ENCODE assay signal across 15 cellular contexts in the genomic region with DNA sequence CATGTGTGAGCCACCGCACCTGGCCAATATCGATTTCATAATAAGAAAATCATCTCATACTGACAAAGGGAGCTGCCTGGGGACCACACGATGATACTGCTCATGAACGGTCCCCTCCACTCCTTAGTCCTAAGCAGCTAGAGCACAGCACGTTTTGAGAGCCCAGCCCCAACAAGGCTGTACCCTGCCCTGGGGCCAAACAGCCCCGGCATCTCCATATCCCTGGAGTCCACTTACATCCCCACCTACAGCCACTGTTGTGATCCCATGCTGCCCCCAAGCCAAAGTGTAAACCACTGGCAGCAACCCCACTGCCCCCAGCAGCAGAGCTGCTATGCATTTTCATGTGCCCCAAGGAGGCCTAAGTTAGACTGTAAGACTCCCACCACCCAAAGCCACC.
"Had no signal": no experiment of that assay in that cellular context is flagged by ENCODE, and none has a peak within 500 bp of the region (broad histone marks: within the 10 kb centered on the region; RNA-seq: fewer than 3 reads in every experiment).

No MANE protein-coding gene starts in this region.

- H3K36me3 ChIP-seq: breast epithelium had no signal

- H3K27ac ChIP-seq: breast epithelium, left lung, tibial nerve had no signal

- H3K4me1 ChIP-seq: breast epithelium had no signal

- ATAC-seq: left lung; mucosa of descending colon; naive thymus-derived CD4-positive, alpha-beta T cell had no signal

- H3K27me3 Mint-ChIP-seq: activated CD4-positive, alpha-beta memory T cell treated with anti-CD3 and anti-CD28 coated beads for 36 hours; activated naive CD8-positive, alpha-beta T cell treated with anti-CD3 and anti-CD28 coated beads, Interleukin-2, amount 10 ng/mL, durations not matched to agents 7 days and 5 days; naive thymus-derived CD4-positive, alpha-beta T cell had no signal

- H3K4me3 Mint-ChIP-seq: activated CD4-positive, alpha-beta memory T cell treated with anti-CD3 and anti-CD28 coated beads for 36 hours; activated naive CD8-positive, alpha-beta T cell treated with anti-CD3 and anti-CD28 coated beads, Interleukin-2, amount 10 ng/mL, durations not matched to agents 7 days and 5 days had no signal

- DNase-seq: activated CD4-positive, alpha-beta memory T cell treated with anti-CD3 and anti-CD28 coated beads for 36 hours; activated CD4-positive, alpha-beta T cell treated with anti-CD3 and anti-CD28 coated beads for 1 hour; activated gamma-delta T cell treated with Interleukin-2 at 50 U/mL for 16 hours; activated naive CD8-positive, alpha-beta T cell treated with anti-CD3 and anti-CD28 coated beads, Interleukin-2, amount 10 ng/mL, durations not matched to agents 7 days and 5 days; activated T-cell treated with anti-CD3 and anti-CD28 coated beads, Interleukin-2, amount 50 U/mL, for 48 hours; aorta; dermis blood vessel endothelial cell; left lung; mammary epithelial cell; mucosa of descending colon; naive thymus-derived CD4-positive, alpha-beta T cell; stimulated activated CD4-positive, alpha-beta T cell treated with anti-CD3 and anti-CD28 coated beads, Interleukin-1b, Interleukin-23, amount 100 ng/mL, for 48 hours; T-helper 9 cell had no signal

- H3K4me3 ChIP-seq: breast epithelium, left lung, mucosa of descending colon, tibial nerve had no signal

- H3K27ac Mint-ChIP-seq: activated CD4-positive, alpha-beta memory T cell treated with anti-CD3 and anti-CD28 coated beads for 36 hours; activated naive CD8-positive, alpha-beta T cell treated with anti-CD3 and anti-CD28 coated beads, Interleukin-2, amount 10 ng/mL, durations not matched to agents 7 days and 5 days had no signal

- H3K27me3 ChIP-seq: breast epithelium, left lung, tibial nerve had no signal
